Comparison of ENCODE assay signal across 27 cellular contexts in the genomic region with DNA sequence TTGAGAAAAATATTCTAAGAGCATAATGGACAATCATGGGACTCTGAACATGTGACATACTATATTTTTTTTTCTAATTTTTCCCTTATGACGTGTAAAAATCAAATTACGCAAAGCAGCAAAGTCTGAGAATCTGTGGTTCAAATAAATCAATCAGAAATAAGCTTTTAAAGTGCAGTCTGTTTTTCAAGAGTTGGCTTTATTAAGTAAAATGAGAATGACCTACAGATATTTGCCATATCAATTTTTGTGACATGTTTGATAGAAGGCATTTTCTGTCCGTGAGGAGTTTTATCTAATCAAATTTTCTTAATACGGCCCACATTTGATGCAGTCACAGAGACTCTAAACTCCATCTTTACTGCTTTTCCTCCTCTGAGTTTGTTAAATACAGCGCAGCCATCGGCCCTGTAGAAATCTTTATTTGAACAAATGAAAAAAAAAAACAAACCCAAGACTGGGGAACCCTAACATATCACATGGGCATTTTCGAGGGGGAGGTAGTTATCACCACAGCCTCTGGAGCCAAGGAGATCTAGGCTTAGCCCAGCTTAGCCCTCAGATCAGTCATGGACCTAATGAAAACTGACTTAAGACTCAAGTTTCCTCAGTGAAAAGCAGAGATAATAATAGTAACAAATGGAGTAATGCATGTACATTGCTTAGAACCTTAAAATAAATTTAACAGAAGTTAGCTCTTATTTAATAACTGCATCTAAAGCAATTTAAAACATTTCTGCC.
"Had no signal": no experiment of that assay in that cellular context is flagged by ENCODE, and none has a peak within 500 bp of the region (broad histone marks: within the 10 kb centered on the region; RNA-seq: fewer than 3 reads in every experiment).

No MANE protein-coding gene starts in this region.

- ATAC-seq: mucosa of descending colon; naive thymus-derived CD4-positive, alpha-beta T cell; natural killer cell treated with Interleukin-12 subunit alpha and Interleukin-12 subunit beta and Interleukin-15 and Interleukin-18, amount 100 ng/mL, for 72 hours; pancreas; psoas muscle; right lobe of liver; stimulated activated naive B cell treated with anti-CD40 and anti-IgM and Interleukin-4, amounts not matched to agents 10 μg/mL and 1 μg/mL and 100 μg/mL, for 72 hours; stimulated activated naive CD8-positive, alpha-beta T cell treated with anti-CD3 and anti-CD28 coated beads, Interleukin-15, Interleukin-2, amounts not matched to agents 100 U/mL and 50 U/mL, for 24 hours had no signal

- H3K27me3 ChIP-seq: pancreas, right atrium auricular region, right lobe of liver, stomach, testis, thyroid gland, transverse colon, upper lobe of left lung, vagina had no signal

- H3K27ac Mint-ChIP-seq: natural killer cell treated with Interleukin-12 subunit alpha and Interleukin-12 subunit beta and Interleukin-15 and Interleukin-18, amount 100 ng/mL, for 72 hours; stimulated activated naive B cell treated with anti-CD40 and anti-IgM and Interleukin-4, amounts not matched to agents 10 μg/mL and 1 μg/mL and 100 μg/mL, for 72 hours had no signal

- H3K36me3 Mint-ChIP-seq: naive thymus-derived CD4-positive, alpha-beta T cell; natural killer cell treated with Interleukin-12 subunit alpha and Interleukin-12 subunit beta and Interleukin-15 and Interleukin-18, amount 100 ng/mL, for 72 hours; stimulated activated naive B cell treated with anti-CD40 and anti-IgM and Interleukin-4, amounts not matched to agents 10 μg/mL and 1 μg/mL and 100 μg/mL, for 72 hours had no signal

- H3K36me3 ChIP-seq: left ventricle myocardium inferior, pancreas, right atrium auricular region, right lobe of liver, stomach, thyroid gland, transverse colon, upper lobe of left lung, vagina had no signal

- H3K4me3 ChIP-seq: left ventricle myocardium inferior, lung, mucosa of descending colon, pancreas, psoas muscle, right atrium auricular region, right lobe of liver, stomach, testis, thyroid gland, transverse colon, upper lobe of left lung, vagina had no signal

- DNase-seq: islet precursor cell; left ventricle myocardium inferior; mesendoderm; midbrain; mucosa of descending colon; naive thymus-derived CD4-positive, alpha-beta T cell; nucleus accumbens; pancreas; posterior cingulate gyrus; psoas muscle; right lobe of liver; stimulated activated CD4-positive, alpha-beta T cell treated with anti-CD3 and anti-CD28 coated beads, Interleukin-12 subunit alpha, Interleukin-12 subunit beta, amount 100 ng/mL, for 4 hours; stimulated activated CD4-positive, alpha-beta T cell treated with anti-CD3 and anti-CD28 coated beads, Interleukin-15, amount 100 ng/mL, for 24 hours; stimulated activated CD4-positive, alpha-beta T cell treated with anti-CD3 and anti-CD28 coated beads, Interleukin-2, amount 100 ng/mL, for 24 hours; stimulated activated CD4-positive, alpha-beta T cell treated with anti-CD3 and anti-CD28 coated beads, Interleukin-4, amount 100 ng/mL, for 1 hour; stimulated activated naive B cell treated with anti-CD40 and anti-IgM and Interleukin-4, amounts not matched to agents 10 μg/mL and 1 μg/mL and 100 μg/mL, for 72 hours; stimulated activated naive CD8-positive, alpha-beta T cell treated with anti-CD3 and anti-CD28 coated beads, Interleukin-15, Interleukin-2, amounts not matched to agents 100 U/mL and 50 U/mL, for 24 hours; stomach; testis; thyroid gland; transverse colon; upper lobe of left lung had no signal

- H3K9me3 Mint-ChIP-seq: stimulated activated naive B cell treated with anti-CD40 and anti-IgM and Interleukin-4, amounts not matched to agents 10 μg/mL and 1 μg/mL and 100 μg/mL, for 72 hours had no signal

- H3K27ac ChIP-seq: left ventricle myocardium inferior, pancreas, psoas muscle, right atrium auricular region, right lobe of liver, stomach, testis, thyroid gland, transverse colon, upper lobe of left lung, vagina had no signal

- H3K4me1 ChIP-seq: left ventricle myocardium inferior, pancreas, psoas muscle, right atrium auricular region, right lobe of liver, stomach, testis, thyroid gland, transverse colon, upper lobe of left lung, vagina had no signal

- H3K4me1 Mint-ChIP-seq: naive thymus-derived CD4-positive, alpha-beta T cell; neural crest cell; stimulated activated naive B cell treated with anti-CD40 and anti-IgM and Interleukin-4, amounts not matched to agents 10 μg/mL and 1 μg/mL and 100 μg/mL, for 72 hours had no signal

- H3K4me3 Mint-ChIP-seq: naive thymus-derived CD4-positive, alpha-beta T cell; natural killer cell treated with Interleukin-12 subunit alpha and Interleukin-12 subunit beta and Interleukin-15 and Interleukin-18, amount 100 ng/mL, for 72 hours; neural crest cell; stimulated activated naive B cell treated with anti-CD40 and anti-IgM and Interleukin-4, amounts not matched to agents 10 μg/mL and 1 μg/mL and 100 μg/mL, for 72 hours had no signal

- H3K9me3 ChIP-seq: left ventricle myocardium inferior, mucosa of descending colon, pancreas, psoas muscle, right atrium auricular region, right lobe of liver, stomach, testis, thyroid gland, transverse colon, upper lobe of left lung, vagina had no signal
